In genomic region chr6:106772270-106773142, GRCh38 we compare ENCODE assay signal across 2 cellular contexts.
TF ChIP-seq lines count a peak whose summit lies in the region.

No MANE protein-coding gene starts in this region.

TF ChIP-seq in liver, 16 proteins besides CTCF, POLR2A, EP300 and RAD21:
- TF ChIP-seq YY1 (IDR thresholded peaks at IDR 0.05) (peak; percentile 32), JUND (IDR thresholded peaks at IDR 0.05) (peak in 1 of 2 donors; percentile 17), HNF4G (IDR thresholded peaks at IDR 0.05) (peak; percentile 24), REST (IDR thresholded peaks at IDR 0.05) (no peak), RXRA (IDR thresholded peaks at IDR 0.05) (peak; percentile 88 to 92), HNF4A (conservative IDR thresholded peaks at IDR 0.05) (peak; percentile 69 to 82), NR2F2 (IDR thresholded peaks at IDR 0.05) (no peak), TAF1 (conservative IDR thresholded peaks at IDR 0.05) (no peak), FOXA2 (IDR thresholded peaks at IDR 0.05) (no peak), GABPA (IDR thresholded peaks at IDR 0.05 in 1 of 2, conservative IDR thresholded peaks at IDR 0.05 in 1 of 2) (no peak), FOXA1 (IDR thresholded peaks at IDR 0.05) (no peak), EGR1 (IDR thresholded peaks at IDR 0.05; ENCODE audit: low read depth in 2 of 2) (no peak), SP1 (IDR thresholded peaks at IDR 0.05) (peak; percentile 49)
- TF ChIP-seq, protein P1, sequence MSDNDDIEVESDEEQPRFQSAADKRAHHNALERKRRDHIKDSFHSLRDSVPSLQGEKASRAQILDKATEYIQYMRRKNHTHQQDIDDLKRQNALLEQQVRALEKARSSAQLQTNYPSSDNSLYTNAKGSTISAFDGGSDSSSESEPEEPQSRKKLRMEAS (IDR thresholded peaks at IDR 0.05) = no peak
- TF ChIP-seq, protein P2, sequence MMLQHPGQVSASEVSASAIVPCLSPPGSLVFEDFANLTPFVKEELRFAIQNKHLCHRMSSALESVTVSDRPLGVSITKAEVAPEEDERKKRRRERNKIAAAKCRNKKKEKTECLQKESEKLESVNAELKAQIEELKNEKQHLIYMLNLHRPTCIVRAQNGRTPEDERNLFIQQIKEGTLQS (IDR thresholded peaks at IDR 0.05) = no peak
- TF ChIP-seq, protein P3, sequence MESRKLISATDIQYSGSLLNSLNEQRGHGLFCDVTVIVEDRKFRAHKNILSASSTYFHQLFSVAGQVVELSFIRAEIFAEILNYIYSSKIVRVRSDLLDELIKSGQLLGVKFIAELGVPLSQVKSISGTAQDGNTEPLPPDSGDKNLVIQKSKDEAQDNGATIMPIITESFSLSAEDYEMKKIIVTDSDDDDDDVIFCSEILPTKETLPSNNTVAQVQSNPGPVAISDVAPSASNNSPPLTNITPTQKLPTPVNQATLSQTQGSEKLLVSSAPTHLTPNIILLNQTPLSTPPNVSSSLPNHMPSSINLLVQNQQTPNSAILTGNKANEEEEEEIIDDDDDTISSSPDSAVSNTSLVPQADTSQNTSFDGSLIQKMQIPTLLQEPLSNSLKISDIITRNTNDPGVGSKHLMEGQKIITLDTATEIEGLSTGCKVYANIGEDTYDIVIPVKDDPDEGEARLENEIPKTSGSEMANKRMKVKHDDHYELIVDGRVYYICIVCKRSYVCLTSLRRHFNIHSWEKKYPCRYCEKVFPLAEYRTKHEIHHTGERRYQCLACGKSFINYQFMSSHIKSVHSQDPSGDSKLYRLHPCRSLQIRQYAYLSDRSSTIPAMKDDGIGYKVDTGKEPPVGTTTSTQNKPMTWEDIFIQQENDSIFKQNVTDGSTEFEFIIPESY (IDR thresholded peaks at IDR 0.05) = no peak
TF ChIP-seq in liver: peak in this region for 6.

TF ChIP-seq in HepG2, 621 proteins besides CTCF, POLR2A, EP300 and RAD21:
- no peak for TF ChIP-seq TP53 (CRISPR knock-in tag; conservative IDR thresholded peaks at IDR 0.05)
- TF ChIP-seq ZNF207 (IDR thresholded peaks at IDR 0.05; ENCODE audit: borderline replicate concordance) = no peak
- no peak for TF ChIP-seq CENPX (CRISPR knock-in tag; IDR thresholded peaks at IDR 0.05)
